Comparison of ENCODE assay signal across 2 cellular contexts in the genomic region with DNA sequence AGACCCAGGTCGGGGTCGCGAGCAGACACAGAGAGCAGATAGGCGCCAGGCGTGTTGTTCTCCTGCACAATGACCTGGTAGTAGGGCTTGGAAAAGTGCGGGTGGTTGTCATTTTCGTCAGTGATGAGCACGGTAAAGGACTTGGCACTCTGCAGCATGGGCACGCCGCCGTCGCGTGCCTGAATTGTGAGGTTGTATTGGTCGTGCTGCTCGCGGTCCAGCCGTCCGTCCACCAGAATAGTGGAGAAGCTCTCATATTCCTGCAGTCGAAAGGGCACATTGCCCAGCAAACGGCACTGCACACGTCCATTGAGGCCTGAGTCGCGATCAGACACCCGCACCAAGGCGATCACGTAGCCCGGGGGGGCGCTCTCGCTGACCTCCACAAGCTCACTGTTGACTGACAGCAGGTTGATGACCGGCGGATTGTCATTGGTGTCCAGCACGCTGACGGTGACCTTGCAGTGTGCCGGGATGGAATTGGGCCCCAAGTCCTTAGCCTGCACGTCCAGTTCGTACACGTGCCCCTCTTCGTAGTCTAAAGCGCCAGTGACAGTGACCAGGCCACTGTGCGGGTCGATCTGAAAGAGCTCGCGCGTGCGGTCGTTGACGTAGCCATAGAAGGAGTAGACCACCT.
TF ChIP-seq lines count a peak whose summit lies in the region.

No MANE protein-coding gene starts in this region.

TF ChIP-seq in H1, 55 proteins besides CTCF, POLR2A, EP300 and RAD21:
- TF ChIP-seq EZH2 (IDR thresholded peaks at IDR 0.05; ENCODE audit: low read depth, low read length, severe bottlenecking) (peak; percentile 90), RNF2 (IDR thresholded peaks at IDR 0.05; ENCODE audit: borderline replicate concordance, low read depth, low read length, missing control alignments, poor library complexity, severe bottlenecking) (peak; percentile 32), SUZ12 (IDR thresholded peaks at IDR 0.05; ENCODE audit: low read length) (peak; percentile 68; the same call in 1 of the 2 replicates), RFX5 (IDR thresholded peaks at IDR 0.05; ENCODE audit: borderline replicate concordance, low read depth, low read length) (no peak)
- TF ChIP-seq, protein P1, sequence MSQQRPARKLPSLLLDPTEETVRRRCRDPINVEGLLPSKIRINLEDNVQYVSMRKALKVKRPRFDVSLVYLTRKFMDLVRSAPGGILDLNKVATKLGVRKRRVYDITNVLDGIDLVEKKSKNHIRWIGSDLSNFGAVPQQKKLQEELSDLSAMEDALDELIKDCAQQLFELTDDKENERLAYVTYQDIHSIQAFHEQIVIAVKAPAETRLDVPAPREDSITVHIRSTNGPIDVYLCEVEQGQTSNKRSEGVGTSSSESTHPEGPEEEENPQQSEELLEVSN (IDR thresholded peaks at IDR 0.05): no peak
TF ChIP-seq in H1: peak in this region for 3.

TF ChIP-seq in neural cell, 6 proteins besides CTCF, POLR2A, EP300 and RAD21:
- TF ChIP-seq EZH2 (IDR thresholded peaks at IDR 0.05; ENCODE audit: borderline replicate concordance, insufficient read depth, low read length, poor library complexity, severe bottlenecking) (no peak), TAF1 (IDR thresholded peaks at IDR 0.05; ENCODE audit: low read depth) (no peak), MXI1 (conservative IDR thresholded peaks at IDR 0.05; ENCODE audit: poor library complexity, severe bottlenecking) (no peak), REST (IDR thresholded peaks at IDR 0.05; ENCODE audit: borderline replicate concordance) (no peak), POLR2AphosphoS5 (IDR thresholded peaks at IDR 0.05) (no peak), SMC3 (conservative IDR thresholded peaks at IDR 0.05; ENCODE audit: poor library complexity) (no peak)
